In the genomic region with DNA sequence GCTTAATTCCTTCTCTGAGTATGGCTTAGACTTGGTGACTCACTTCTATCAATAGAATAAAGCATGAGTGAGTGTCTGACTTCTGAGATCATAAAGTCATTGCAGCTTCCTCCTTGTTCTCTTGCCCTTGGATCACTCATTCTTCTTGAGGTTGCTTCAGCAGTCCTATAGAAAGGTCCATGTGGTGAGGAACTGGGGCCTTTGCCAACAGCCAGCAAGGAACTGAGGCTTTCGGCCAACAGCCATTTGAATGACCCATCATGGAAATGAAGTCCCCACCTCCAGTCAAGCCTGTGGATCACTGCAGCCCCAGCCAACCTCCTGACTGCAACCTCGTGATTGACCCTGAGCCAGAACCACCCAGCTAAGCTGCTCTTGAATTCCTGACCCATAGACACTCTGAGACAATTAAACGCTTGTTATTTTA, we compare ENCODE assay signal across 12 cellular contexts.
DNase-seq lines count a peak whose midpoint lies in the region; ATAC-seq and TF ChIP-seq lines count a peak whose summit lies in the region.
"Had no signal": no experiment of that assay in that cellular context is flagged by ENCODE, and none has a peak within 500 bp of the region (broad histone marks: within the 10 kb centered on the region; RNA-seq: fewer than 3 reads in every experiment).

No MANE protein-coding gene starts in this region.

- no peaks in the 10 kb centered on the region for H3K79me2 ChIP-seq in SK-N-SH (ENCODE audit: insufficient read depth)

- peaks cover 20% of the 10 kb centered on the region in 2 experiments for H3K36me3 ChIP-seq in SK-N-SH (replicated peaks in 1 of 2; ENCODE audit: control insufficient read depth in 1 of 2, insufficient read depth in 2 of 2, low read length in 1 of 2)
- H3K36me3 ChIP-seq: prostate gland had no signal

- 45% methylated on average over 3 of the region's 3 CpGs for WGBS in SK-N-SH (ENCODE audit: low lambda C conversion rate)

- peak overlapping the region; percentile 33; the same call in 1 of the 2 replicates for H3K9ac ChIP-seq in SK-N-SH

- H2AFZ ChIP-seq in SK-N-SH (ENCODE audit: low read depth), result no peak overlapping the region

- no peaks in the 10 kb centered on the region for H3K36me3 Mint-ChIP-seq in effector memory CD8-positive, alpha-beta T cell (ENCODE audit: insufficient read depth)
- H3K36me3 Mint-ChIP-seq: stimulated activated memory B cell treated with anti-CD40 and anti-IgM and Interleukin-4, amounts not matched to agents 10 μg/mL and 1 μg/mL and 100 μg/mL, for 72 hours had no signal

- H3K27me3 Mint-ChIP-seq in effector memory CD8-positive, alpha-beta T cell, result peaks cover 7 to 8% of the 10 kb centered on the region in 2 donors
- H3K27me3 Mint-ChIP-seq: stimulated activated memory B cell treated with anti-CD40 and anti-IgM and Interleukin-4, amounts not matched to agents 10 μg/mL and 1 μg/mL and 100 μg/mL, for 72 hours had no signal

- POLR2A ChIA-PET in SK-N-SH (lab: Yijun Ruan, JAX), result no interaction called here

- H3K4me3 ChIP-seq in SK-N-SH (ENCODE audit: low read depth in 2 of 2, low read length in 1 of 2), result no peak overlapping the region
- H3K4me3 ChIP-seq: prostate gland had no signal

- H3K27ac ChIP-seq in SK-N-SH (ENCODE audit: low read depth in 2 of 2, low read length in 1 of 2), result peak overlapping the region in 1 of 2 experiments; percentile 99; a peak in 2 of 4 replicates
- H3K27ac ChIP-seq: prostate gland had no signal

- H3K4me1 ChIP-seq in SK-N-SH (ENCODE audit: control insufficient read depth in 1 of 2, insufficient read depth in 2 of 2, low read depth in 1 of 2, low read length in 1 of 2), result peaks cover 5 to 40% of the 10 kb centered on the region in 2 experiments; a peak in 3 of 4 replicates
- H3K4me1 ChIP-seq: prostate gland had no signal

- no peak for TF ChIP-seq RAD21 in SK-N-SH (IDR thresholded peaks at IDR 0.05; ENCODE audit: low read length)

- intact Hi-C loops in left colon (cut with DNase I, micrococcal nuclease), result no loop called here

- no peaks in the 10 kb centered on the region for H3K4me1 Mint-ChIP-seq in effector memory CD8-positive, alpha-beta T cell (ENCODE audit: low read depth in 2 of 2)
- H3K4me1 Mint-ChIP-seq: stimulated activated memory B cell treated with anti-CD40 and anti-IgM and Interleukin-4, amounts not matched to agents 10 μg/mL and 1 μg/mL and 100 μg/mL, for 72 hours had no signal

- H4K20me1 ChIP-seq in SK-N-SH (ENCODE audit: insufficient read depth), result no peaks in the 10 kb centered on the region

- TF ChIP-seq EP300 in SK-N-SH (IDR thresholded peaks at IDR 0.05; ENCODE audit: borderline replicate concordance in 1 of 2, low read depth in 1 of 2, low read length in 1 of 2), result peak in 1 of 2 experiments; percentile 72; a peak in 2 of 4 replicates

- no peak for ATAC-seq in HG03175 (IDR thresholded peaks at IDR 0.05; ENCODE audit: unreplicated experiment)
- ATAC-seq in left colon, result no peak
- ATAC-seq in GM18511 (IDR thresholded peaks at IDR 0.05; ENCODE audit: unreplicated experiment), result no peak
- no peak for ATAC-seq in effector memory CD8-positive, alpha-beta T cell (replicated peaks)
- ATAC-seq: stimulated activated memory B cell treated with anti-CD40 and anti-IgM and Interleukin-4, amounts not matched to agents 10 μg/mL and 1 μg/mL and 100 μg/mL, for 72 hours had no signal

- peaks cover 41% of the 10 kb centered on the region for H3F3A ChIP-seq in SK-N-SH (replicated peaks; ENCODE audit: insufficient read depth)

- no peak overlapping the region for H3K27ac Mint-ChIP-seq in effector memory CD8-positive, alpha-beta T cell
- H3K27ac Mint-ChIP-seq: stimulated activated memory B cell treated with anti-CD40 and anti-IgM and Interleukin-4, amounts not matched to agents 10 μg/mL and 1 μg/mL and 100 μg/mL, for 72 hours had no signal

- CTCF ChIA-PET in SK-N-SH (lab: Yijun Ruan, JAX), result interaction anchor here (0.8 to 1.3 kb wide), 2 partner anchors 8 to 309 kb away, joined by 3 to 5 read pairs; no protein-coding TSS in a partner anchor

- no peak overlapping the region for H3K4me3 Mint-ChIP-seq in effector memory CD8-positive, alpha-beta T cell
- H3K4me3 Mint-ChIP-seq: stimulated activated memory B cell treated with anti-CD40 and anti-IgM and Interleukin-4, amounts not matched to agents 10 μg/mL and 1 μg/mL and 100 μg/mL, for 72 hours had no signal

- H3K9me3 ChIP-seq in SK-N-SH, result no peaks in the 10 kb centered on the region
- H3K9me3 ChIP-seq: prostate gland had no signal

- H3K9me3 Mint-ChIP-seq in effector memory CD8-positive, alpha-beta T cell, result no peaks in the 10 kb centered on the region
- H3K9me3 Mint-ChIP-seq: stimulated activated memory B cell treated with anti-CD40 and anti-IgM and Interleukin-4, amounts not matched to agents 10 μg/mL and 1 μg/mL and 100 μg/mL, for 72 hours had no signal

- H3K27me3 ChIP-seq in SK-N-SH (ENCODE audit: insufficient read depth), result no peaks in the 10 kb centered on the region

- H3K9me2 ChIP-seq in SK-N-SH, result no peaks in the 10 kb centered on the region

- DNase-seq in ELR (ENCODE audit: low read depth) (peak; percentile 92), SK-N-SH (no peak), fibroblast of peridontal ligament (ENCODE audit: extremely low read depth) (peak; percentile 98), pons (ENCODE audit: low spot score) (peak; percentile 86), left colon (no peak)
- DNase-seq in effector memory CD8-positive, alpha-beta T cell, result no peak
- DNase-seq: activated gamma-delta T cell treated with Interleukin-2 at 50 U/mL for 16 hours, NCI-H2171 had no signal

- H3K4me2 ChIP-seq in SK-N-SH, result peak overlapping the region; percentile 74

- TF ChIP-seq CTCF in SK-N-SH (IDR thresholded peaks at IDR 0.05), result no peak

TF ChIP-seq in SK-N-SH, 30 proteins besides CTCF, POLR2A, EP300 and RAD21 (continues in another document):
- peak; percentile 72 for TF ChIP-seq JUND (IDR thresholded peaks at IDR 0.05)
- no peak for TF ChIP-seq FOXM1 (IDR thresholded peaks at IDR 0.05; ENCODE audit: low read depth)
- TF ChIP-seq POLR2AphosphoS5 (IDR thresholded peaks at IDR 0.05; ENCODE audit: low read depth, low read length), result no peak; the same call in 1 of the 2 replicates
- TF ChIP-seq SMC3 (IDR thresholded peaks at IDR 0.05; ENCODE audit: low read depth, low read length), result no peak
- TF ChIP-seq, protein P1, sequence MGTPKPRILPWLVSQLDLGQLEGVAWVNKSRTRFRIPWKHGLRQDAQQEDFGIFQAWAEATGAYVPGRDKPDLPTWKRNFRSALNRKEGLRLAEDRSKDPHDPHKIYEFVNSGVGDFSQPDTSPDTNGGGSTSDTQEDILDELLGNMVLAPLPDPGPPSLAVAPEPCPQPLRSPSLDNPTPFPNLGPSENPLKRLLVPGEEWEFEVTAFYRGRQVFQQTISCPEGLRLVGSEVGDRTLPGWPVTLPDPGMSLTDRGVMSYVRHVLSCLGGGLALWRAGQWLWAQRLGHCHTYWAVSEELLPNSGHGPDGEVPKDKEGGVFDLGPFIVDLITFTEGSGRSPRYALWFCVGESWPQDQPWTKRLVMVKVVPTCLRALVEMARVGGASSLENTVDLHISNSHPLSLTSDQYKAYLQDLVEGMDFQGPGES (IDR thresholded peaks at IDR 0.05; ENCODE audit: low read depth, low read length), result no peak
- no peak for TF ChIP-seq ELF1 (IDR thresholded peaks at IDR 0.05)
- no peak for TF ChIP-seq RCOR1 (IDR thresholded peaks at IDR 0.05; ENCODE audit: low read length)
- TF ChIP-seq PBX3 (IDR thresholded peaks at IDR 0.05), result peak; percentile 41; the same call in 1 of the 2 replicates
- TF ChIP-seq NFIC (IDR thresholded peaks at IDR 0.05; ENCODE audit: borderline replicate concordance), result peak; percentile 88
- peak; percentile 70 for TF ChIP-seq TCF12 (IDR thresholded peaks at IDR 0.05)
- TF ChIP-seq, protein P2, sequence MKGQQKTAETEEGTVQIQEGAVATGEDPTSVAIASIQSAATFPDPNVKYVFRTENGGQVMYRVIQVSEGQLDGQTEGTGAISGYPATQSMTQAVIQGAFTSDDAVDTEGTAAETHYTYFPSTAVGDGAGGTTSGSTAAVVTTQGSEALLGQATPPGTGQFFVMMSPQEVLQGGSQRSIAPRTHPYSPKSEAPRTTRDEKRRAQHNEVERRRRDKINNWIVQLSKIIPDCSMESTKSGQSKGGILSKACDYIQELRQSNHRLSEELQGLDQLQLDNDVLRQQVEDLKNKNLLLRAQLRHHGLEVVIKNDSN (IDR thresholded peaks at IDR 0.05; ENCODE audit: borderline replicate concordance, low read depth), result no peak
- TF ChIP-seq RXRA (IDR thresholded peaks at IDR 0.05; ENCODE audit: borderline replicate concordance, low read depth), result no peak; the same call in 1 of the 2 replicates
- no peak for TF ChIP-seq GABPA (IDR thresholded peaks at IDR 0.05; ENCODE audit: low read depth)
- no peak for TF ChIP-seq ZBTB33 (IDR thresholded peaks at IDR 0.05; ENCODE audit: borderline replicate concordance, low read depth)
- no peak for TF ChIP-seq NRF1 (IDR thresholded peaks at IDR 0.05; ENCODE audit: low read depth, low read length)
- TF ChIP-seq CHD2 (IDR thresholded peaks at IDR 0.05; ENCODE audit: low read length, partially characterized antibody), result no peak
- TF ChIP-seq RFX5 (IDR thresholded peaks at IDR 0.05; ENCODE audit: low read length), result no peak

Comparison
In these comparisons a context has a peak if more than half of its experiments do, and no peak if none do; other contexts are left out.
1. DNase-seq: peak in ELR (single experiment), fibroblast of peridontal ligament (single experiment) and pons (single experiment); none in SK-N-SH (single experiment), left colon (0 of 2) and effector memory CD8-positive, alpha-beta T cell (0 of 3).